Comparison of ENCODE assay signal across 17 cellular contexts in the genomic region with DNA sequence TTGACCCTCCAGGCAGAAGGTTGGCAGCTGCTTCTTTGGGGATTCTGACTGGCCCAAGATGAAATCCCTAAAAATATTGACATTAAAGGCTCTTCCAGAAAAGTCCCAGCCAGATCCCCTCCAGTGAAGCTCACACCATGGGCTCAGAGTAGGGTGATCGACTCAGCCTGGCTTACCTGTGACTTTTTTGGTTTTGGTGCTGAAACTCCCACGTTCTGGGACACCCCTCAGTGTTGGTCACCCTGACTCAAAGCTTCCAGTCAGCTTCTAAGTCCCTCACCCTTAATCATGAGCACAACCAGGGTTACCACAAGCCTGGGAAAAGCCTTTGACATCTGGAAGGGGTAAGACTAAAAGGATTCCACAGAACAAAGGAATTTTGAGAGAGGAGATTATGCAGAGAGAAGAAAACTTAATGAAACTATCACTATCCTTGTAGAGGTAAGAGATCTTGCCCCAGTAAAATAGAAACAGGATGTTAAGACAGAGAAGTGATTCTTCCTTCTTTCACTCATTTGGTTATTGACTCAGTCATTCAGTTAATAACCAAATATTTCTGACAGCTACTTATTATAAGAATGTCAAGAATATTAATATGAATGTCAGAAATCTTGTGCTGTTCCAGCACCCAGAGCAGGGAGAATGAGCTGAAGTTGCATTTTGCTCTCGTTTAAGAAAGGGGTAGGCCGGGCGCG.
A peak's percentile ranks its signal among the peaks of the same experiment; 100 is the strongest.
DNase-seq lines count a peak whose midpoint lies in the region; ATAC-seq and TF ChIP-seq lines count a peak whose summit lies in the region.
"Had no signal": no experiment of that assay in that cellular context is flagged by ENCODE, and none has a peak within 500 bp of the region (broad histone marks: within the 10 kb centered on the region; RNA-seq: fewer than 3 reads in every experiment).

No MANE protein-coding gene starts in this region.

- TF ChIP-seq CTCF in neural crest cell (conservative IDR thresholded peaks at IDR 0.05) (no peak), prostate gland (IDR thresholded peaks at IDR 0.05) (no peak), GM23338 (conservative IDR thresholded peaks at IDR 0.05; ENCODE audit: low read depth in 2 of 2) (no peak)

- WGBS in prostate gland = 97% methylated on average over 6 of the region's 6 CpGs

- H3K4me3 Mint-ChIP-seq in activated CD4-positive, alpha-beta T cell treated with anti-CD3 and anti-CD28 coated beads for 36 hours = no peak overlapping the region
- no peak overlapping the region for H3K4me3 Mint-ChIP-seq in neural crest cell
- no peak overlapping the region for H3K4me3 Mint-ChIP-seq in GM23338
- H3K4me3 Mint-ChIP-seq: activated naive CD8-positive, alpha-beta T cell; CD8-positive, alpha-beta memory T cell had no signal

- no peak overlapping the region for H3K27ac Mint-ChIP-seq in activated CD4-positive, alpha-beta T cell treated with anti-CD3 and anti-CD28 coated beads for 36 hours
- H3K27ac Mint-ChIP-seq in neural crest cell (ENCODE audit: unreplicated experiment) (peak overlapping the region; percentile 47), GM23338 (no peak overlapping the region)
- H3K27ac Mint-ChIP-seq: activated naive CD8-positive, alpha-beta T cell; CD8-positive, alpha-beta memory T cell had no signal

- H3K9me3 Mint-ChIP-seq in activated CD4-positive, alpha-beta T cell treated with anti-CD3 and anti-CD28 coated beads for 36 hours (ENCODE audit: low read depth) = no peaks in the 10 kb centered on the region
- no peaks in the 10 kb centered on the region for H3K9me3 Mint-ChIP-seq in neural crest cell
- H3K9me3 Mint-ChIP-seq in GM23338 = no peaks in the 10 kb centered on the region
- H3K9me3 Mint-ChIP-seq: CD8-positive, alpha-beta memory T cell had no signal

- peak; percentile 24 for DNase-seq in activated CD4-positive, alpha-beta T cell treated with anti-CD3 and anti-CD28 coated beads for 36 hours
- no peak for DNase-seq in activated CD4-positive, alpha-beta T cell treated with anti-CD3 and anti-CD28 coated beads for 1 hour
- DNase-seq in neural crest cell (ENCODE audit: low read depth, low spot score) (no peak), prostate gland (ENCODE audit: low spot score) (no peak), GM23338 (ENCODE audit: low spot score) (no peak)
- DNase-seq: activated CD8-positive, alpha-beta memory T cell treated with anti-CD3 and anti-CD28 coated beads, Interleukin-2, amount 50 U/mL, for 48 hours; CD8-positive, alpha-beta memory T cell; NCI-H187; NCI-H524; stimulated activated CD4-positive, alpha-beta T cell treated with anti-CD3 and anti-CD28 coated beads, Interleukin-2, amount 100 ng/mL, for 48 hours; upper lobe of right lung had no signal

- no peaks in the 10 kb centered on the region for H3K36me3 Mint-ChIP-seq in activated CD4-positive, alpha-beta T cell treated with anti-CD3 and anti-CD28 coated beads for 36 hours (ENCODE audit: low read depth)
- H3K36me3 Mint-ChIP-seq in neural crest cell (ENCODE audit: low read depth) (no peaks in the 10 kb centered on the region), GM23338 (ENCODE audit: low read depth) (no peaks in the 10 kb centered on the region)
- H3K36me3 Mint-ChIP-seq: CD8-positive, alpha-beta memory T cell had no signal

- ATAC-seq in activated CD4-positive, alpha-beta T cell treated with anti-CD3 and anti-CD28 coated beads for 36 hours = peak; percentile 32
- ATAC-seq in GM19463 (IDR thresholded peaks at IDR 0.05; ENCODE audit: unreplicated experiment) (peak; percentile 51), HG03342 (IDR thresholded peaks at IDR 0.05; ENCODE audit: unreplicated experiment) (peak; percentile 47), HG03135 (IDR thresholded peaks at IDR 0.05; ENCODE audit: unreplicated experiment) (no peak), GM23338 (no peak)
- ATAC-seq: Panc1, upper lobe of right lung had no signal

- CTCF ChIA-PET in activated CD4-positive, alpha-beta T cell treated with anti-CD3 and anti-CD28 coated beads for 36 hours (lab: Charles Lee) = interaction anchor here (0.6 to 4.9 kb wide), 10 partner anchors 10 to 691 kb away, joined by 3 to 51 read pairs (median 4); no protein-coding TSS in a partner anchor

- no peak overlapping the region for H3K4me3 ChIP-seq in prostate gland
- no peak overlapping the region for H3K4me3 ChIP-seq in GM23338
- H3K4me3 ChIP-seq: cardiac muscle cell, upper lobe of right lung had no signal

- no peak overlapping the region for H3K4me2 ChIP-seq in GM23338

- peaks cover 7% of the 10 kb centered on the region for H3K27me3 Mint-ChIP-seq in activated CD4-positive, alpha-beta T cell treated with anti-CD3 and anti-CD28 coated beads for 36 hours
- no peaks in the 10 kb centered on the region for H3K27me3 Mint-ChIP-seq in neural crest cell (ENCODE audit: low read depth)
- H3K27me3 Mint-ChIP-seq in GM23338 (ENCODE audit: insufficient read depth, low read depth, poor library complexity) = no peaks in the 10 kb centered on the region

- TF ChIP-seq POLR2A in prostate gland (IDR thresholded peaks at IDR 0.05) = no peak

- no peaks in the 10 kb centered on the region for H3K79me2 ChIP-seq in GM23338 (replicated peaks; ENCODE audit: insufficient read depth)

- intact Hi-C loops in activated CD4-positive, alpha-beta T cell treated with anti-CD3 and anti-CD28 coated beads for 36 hours (cut with DNase I, micrococcal nuclease) = loop anchor here (5.0 to 10.0 kb wide), 2 partner anchors 538 to 546 kb away; no protein-coding TSS in a partner anchor
- intact Hi-C loops in prostate gland (cut with DNase I) = no loop called here

- no peak overlapping the region for H2AFZ ChIP-seq in GM23338

- peaks cover 4% of the 10 kb centered on the region for H3K4me1 Mint-ChIP-seq in activated CD4-positive, alpha-beta T cell treated with anti-CD3 and anti-CD28 coated beads for 36 hours
- H3K4me1 Mint-ChIP-seq in neural crest cell (no peaks in the 10 kb centered on the region), GM23338 (no peaks in the 10 kb centered on the region)
- H3K4me1 Mint-ChIP-seq: CD8-positive, alpha-beta memory T cell had no signal

- H3K9me3 ChIP-seq in prostate gland = no peaks in the 10 kb centered on the region
- H3K9me3 ChIP-seq: upper lobe of right lung had no signal

- no peaks in the 10 kb centered on the region for H3F3A ChIP-seq in GM23338 (replicated peaks; ENCODE audit: low read depth)

- H3K27ac ChIP-seq in prostate gland (peak overlapping the region in 1 of 2 donors; percentile 95), GM23338 (ENCODE audit: low read depth) (no peak overlapping the region)
- H3K27ac ChIP-seq: cardiac muscle cell, upper lobe of right lung had no signal

- POLR2A ChIA-PET in activated CD4-positive, alpha-beta T cell treated with anti-CD3 and anti-CD28 coated beads for 36 hours (lab: Charles Lee) = no interaction called here

- H3K4me1 ChIP-seq in prostate gland (replicated peaks) (no peaks in the 10 kb centered on the region), GM23338 (ENCODE audit: insufficient read depth) (no peaks in the 10 kb centered on the region)
- H3K4me1 ChIP-seq: upper lobe of right lung had no signal

- H3K27me3 ChIP-seq in prostate gland (replicated peaks; ENCODE audit: insufficient read depth) = no peaks in the 10 kb centered on the region
- no peaks in the 10 kb centered on the region for H3K27me3 ChIP-seq in GM23338 (ENCODE audit: insufficient read depth)
- H3K27me3 ChIP-seq: upper lobe of right lung had no signal

- H3K9me2 ChIP-seq in GM23338 (ENCODE audit: insufficient read depth) = peaks cover 6% of the 10 kb centered on the region; the same call in 1 of the 2 replicates

- no peaks in the 10 kb centered on the region for H3K36me3 ChIP-seq in prostate gland
- no peaks in the 10 kb centered on the region for H3K36me3 ChIP-seq in GM23338 (ENCODE audit: insufficient read depth)
- H3K36me3 ChIP-seq: cardiac muscle cell, upper lobe of right lung had no signal

- H4K20me1 ChIP-seq in GM23338 (replicated peaks; ENCODE audit: insufficient read depth) = no peaks in the 10 kb centered on the region

TF ChIP-seq in GM23338, 12 proteins besides CTCF, POLR2A, EP300 and RAD21:
- TF ChIP-seq ETS1 (IDR thresholded peaks at IDR 0.05) (no peak), CREB1 (CRISPR knock-in tag; IDR thresholded peaks at IDR 0.05; ENCODE audit: low read depth) (no peak), NANOG (IDR thresholded peaks at IDR 0.05; ENCODE audit: borderline replicate concordance) (no peak), ZNF114 (CRISPR knock-in tag; IDR thresholded peaks at IDR 0.05) (no peak), POLR2AphosphoS5 (IDR thresholded peaks at IDR 0.05; ENCODE audit: low read depth) (no peak), EZH2phosphoT487 (IDR thresholded peaks at IDR 0.05; ENCODE audit: unreplicated experiment) (no peak)

Comparison
In these comparisons a context has a peak if more than half of its experiments do, and no peak if none do; other contexts are left out.
1. ATAC-seq: peak in activated CD4-positive, alpha-beta T cell treated with anti-CD3 and anti-CD28 coated beads for 36 hours (single experiment), GM19463 (single experiment) and HG03342 (single experiment); none in HG03135 (single experiment) and GM23338 (single experiment).